23 cellular contexts compared by ENCODE assay signal in genomic region chrX:15245896-15246295, GRCh38. TPM values are rescaled to one million over a fixed set of nuclear protein-coding genes. Genes with fewer than 3 reads are reported as not detected.
"Had no signal": no experiment of that assay in that cellular context is flagged by ENCODE, and none has a peak within 500 bp of the region (broad histone marks: within the 10 kb centered on the region; RNA-seq: fewer than 3 reads in every experiment).

No MANE protein-coding gene starts in this region.

- H3K27ac ChIP-seq: breast epithelium, SK-N-MC, VCaP had no signal

- H3K9me3 ChIP-seq: breast epithelium had no signal

- H3K4me3 ChIP-seq: breast epithelium, SK-N-MC had no signal

- H3K36me3 ChIP-seq: breast epithelium had no signal

- DNase-seq: activated CD4-positive, alpha-beta T cell treated with anti-CD3 and anti-CD28 coated beads, Interleukin-2, amount 10 ng/mL, durations not matched to agents 7 days and 5 days; activated CD4-positive, CD25-positive, alpha-beta regulatory T cell; activated CD8-positive, alpha-beta memory T cell treated with anti-CD3 and anti-CD28 coated beads for 24 hours; activated T-cell treated with anti-CD3 and anti-CD28 coated beads for 4 hours; KG1; NCI-H1048; NCI-H2029; NCI-H2107; NCI-H2171 treated with DMSO at 0.1 percent for 48 hours; NCI-H345; NCI-H510A; NCI-H526 treated with DMSO at 0.1 percent for 48 hours; NK-92 treated with Interleukin-12 subunit alpha and Interleukin-12 subunit beta, amount 100 ng/mL, for 24 hours; OCI-M1; RPMI8226; T-cell; T1000 had no signal

- ATAC-seq: Panc1, Right ventricle myocardium inferior, T-cell had no signal

- H3K4me1 ChIP-seq: breast epithelium had no signal

RNA-seq across cellular contexts. Expression of gene ASB9, which starts 24.0 kb away (rescaled TPM):
- polyA plus RNA-seq: IgD-negative memory B cell had no signal
